18 cellular contexts compared by ENCODE assay signal in genomic region chr4:145153904-145154298, GRCh38. TPM values are rescaled to one million over a fixed set of nuclear protein-coding genes. Genes with fewer than 3 reads are reported as not detected.
A peak's percentile ranks its signal among the peaks of the same experiment; 100 is the strongest.
DNase-seq lines count a peak whose midpoint lies in the region; ATAC-seq, FAIRE-seq and TF ChIP-seq lines count a peak whose summit lies in the region.
"Had no signal": no experiment of that assay in that cellular context is flagged by ENCODE, and none has a peak within 500 bp of the region (broad histone marks: within the 10 kb centered on the region; RNA-seq: fewer than 3 reads in every experiment).

No MANE protein-coding gene starts in this region.

- RAD21 ChIA-PET in GM12878 (lab: Charles Lee; ENCODE audit: unreplicated experiment): interaction anchor here (0.6 to 1.9 kb wide), 2 partner anchors 80 to 87 kb away, joined by 3 to 11 read pairs; no protein-coding TSS in a partner anchor

- peak; percentile 23 for FAIRE-seq in GM12891 (lab: Jason Lieb, UNC)
- FAIRE-seq in GM12878 (lab: Jason Lieb, UNC): no peak
- FAIRE-seq: colon had no signal

- DNase-seq in CD8-positive, alpha-beta T cell: no peak
- no peak for DNase-seq in GM12891 (ENCODE audit: insufficient read length, low spot score)
- DNase-seq in GM12878 (ENCODE audit: low read depth, low spot score): no peak
- no peak for DNase-seq in stimulated activated CD4-positive, alpha-beta T cell treated with anti-CD3 and anti-CD28 coated beads, Interleukin-4, amount 100 ng/mL, for 1 hour
- DNase-seq in GM10248 (ENCODE audit: extremely low spot score): no peak
- DNase-seq: DMS79 treated with DMSO at 0.1 percent for 48 hours, foreskin melanocyte, lower lobe of right lung, MG63, NCI-H187 treated with DMSO at 0.1 percent for 48 hours, NCI-H446 treated with DMSO at 0.1 percent for 48 hours, upper lobe of left lung had no signal

- TF ChIP-seq CTCF in CD8-positive, alpha-beta T cell (IDR thresholded peaks at IDR 0.05): no peak
- TF ChIP-seq CTCF in GM12878 (IDR thresholded peaks at IDR 0.05 in 2 of 3, conservative IDR thresholded peaks at IDR 0.05 in 1 of 3; ENCODE audit: control insufficient read depth in 2 of 3, extremely low read depth in 1 of 3, insufficient read depth in 1 of 3, low read depth in 3 of 3, low read length in 3 of 3) (no peak), GM10248 (IDR thresholded peaks at IDR 0.05; ENCODE audit: control extremely low read depth, extremely low read depth, low read depth, missing control alignments) (no peak)

- H3K79me2 ChIP-seq in GM12878 (ENCODE audit: control insufficient read depth, insufficient read depth, low read length): no peaks in the 10 kb centered on the region

- no peak overlapping the region for H3K4me3 ChIP-seq in CD8-positive, alpha-beta T cell (ENCODE audit: low read depth, low read length)
- H3K4me3 ChIP-seq in GM12878: 0 out of 2 replicates have a peak overlapping the region, but pooled peaks have one; percentile 1
- H3K4me3 ChIP-seq: ascending aorta, HAP-1, lower lobe of right lung, MG63, upper lobe of left lung had no signal

- peaks cover 33% of the 10 kb centered on the region for H3K36me3 ChIP-seq in CD8-positive, alpha-beta T cell (ENCODE audit: insufficient read depth, low read length)
- H3K36me3 ChIP-seq in GM12878 (ENCODE audit: control insufficient read depth in 2 of 2, insufficient read depth in 2 of 2, low read length in 1 of 2): peaks cover 2 to 24% of the 10 kb centered on the region in 2 experiments

- TF ChIP-seq EP300 in GM12878 (IDR thresholded peaks at IDR 0.05; ENCODE audit: borderline replicate concordance in 1 of 2, control insufficient read depth in 1 of 2, low read depth in 2 of 2, low read length in 2 of 2): no peak

- H3K4me3 Mint-ChIP-seq in CD8-positive, alpha-beta T cell: no peak overlapping the region
- H3K4me3 Mint-ChIP-seq: naive thymus-derived CD4-positive, alpha-beta T cell had no signal

- no peaks in the 10 kb centered on the region for H4K20me1 ChIP-seq in GM12878 (ENCODE audit: control insufficient read depth, insufficient read depth)

- peaks cover 80% of the 10 kb centered on the region for H3K36me3 Mint-ChIP-seq in CD8-positive, alpha-beta T cell

- TF ChIP-seq RAD21 in GM12878 (IDR thresholded peaks at IDR 0.05; ENCODE audit: insufficient read depth, low read depth, low read length): no peak

- TF ChIP-seq POLR2A in GM12891 (IDR thresholded peaks at IDR 0.05; ENCODE audit: low read depth, low read length) (no peak), GM12878 (IDR thresholded peaks at IDR 0.05; ENCODE audit: low read depth, low read length) (no peak)

- no peaks in the 10 kb centered on the region for H3K27me3 Mint-ChIP-seq in CD8-positive, alpha-beta T cell (ENCODE audit: low read depth)
- H3K27me3 Mint-ChIP-seq: naive thymus-derived CD4-positive, alpha-beta T cell had no signal

- CTCF ChIA-PET in CD8-positive, alpha-beta T cell (lab: Charles Lee): no interaction called here
- CTCF ChIA-PET in GM12878 (lab: Yijun Ruan, JAX): interaction anchor here (1.2 to 3.8 kb wide), 7 partner anchors 9 to 463 kb away, joined by 4 to 21 read pairs (median 10); no protein-coding TSS in a partner anchor
- CTCF ChIA-PET in GM10248 (lab: Yijun Ruan, JAX): interaction anchor here (0.7 to 2.4 kb wide), 8 partner anchors 9 to 456 kb away, joined by 3 to 8 read pairs (median 4); no protein-coding TSS in a partner anchor

- H3K27ac Mint-ChIP-seq in CD8-positive, alpha-beta T cell: peak overlapping the region; percentile 52

- H3K9ac ChIP-seq in GM12878 (ENCODE audit: control insufficient read depth, insufficient read depth, low read length): no peak overlapping the region

- no peak overlapping the region for H3K4me2 ChIP-seq in GM12878 (ENCODE audit: control insufficient read depth, insufficient read depth)

- in situ Hi-C loops in GM12878 (cut with MboI): no loop called here

- no peak overlapping the region for H3K27ac ChIP-seq in CD8-positive, alpha-beta T cell (ENCODE audit: low read depth, low read length)
- peak overlapping the region; percentile 42; the same call in 1 of the 2 replicates for H3K27ac ChIP-seq in GM12878 (ENCODE audit: control insufficient read depth, insufficient read depth)
- H3K27ac ChIP-seq: ascending aorta, lower lobe of right lung, upper lobe of left lung had no signal

- WGBS in GM12878 (ENCODE audit: insufficient coverage, insufficient replicate concordance, low lambda C conversion rate, missing lambda C conversion rate): 0% methylated on average over 1 of the region's 1 CpG

- H3K27me3 ChIP-seq in CD8-positive, alpha-beta T cell (ENCODE audit: insufficient read depth, low read length): no peaks in the 10 kb centered on the region
- no peaks in the 10 kb centered on the region for H3K27me3 ChIP-seq in GM12878 (replicated peaks in 1 of 2; ENCODE audit: control insufficient read depth in 2 of 2, insufficient read depth in 2 of 2, low read length in 1 of 2)
- H3K27me3 ChIP-seq: ascending aorta, MG63, upper lobe of left lung had no signal

- POLR2A ChIA-PET in CD8-positive, alpha-beta T cell (lab: Charles Lee): no interaction called here
- POLR2A ChIA-PET in GM12878 (lab: Charles Lee) (interaction anchor here (0.7 to 2.4 kb wide), 2 partner anchors 24 to 81 kb away, joined by 4 to 13 read pairs; no protein-coding TSS in a partner anchor), GM10248 (lab: Yijun Ruan, JAX) (no interaction called here)

- intact Hi-C loops in CD8-positive, alpha-beta T cell (cut with DNase I, micrococcal nuclease): loop anchor here (1.0 to 10.0 kb wide), 4 partner anchors 37 to 461 kb away; partner anchors contain the start of gene MMAA (in 1 of the 2)
- intact Hi-C loops in GM12878 (cut with micrococcal nuclease; ENCODE audit: unreplicated experiment): loop anchor here (1.0 to 2.0 kb wide), 4 partner anchors 80 to 465 kb away; partner anchors contain the start of gene MMAA

- no peak overlapping the region for H2AFZ ChIP-seq in GM12878 (ENCODE audit: control insufficient read depth, low read depth, low read length)

- SMC1A ChIA-PET in GM12878 (lab: Charles Lee; ENCODE audit: uncharacterized antibody, unreplicated experiment): interaction anchor here (0.7 to 2.8 kb wide), 3 partner anchors 8 to 81 kb away, joined by 3 to 17 read pairs (median 3); no protein-coding TSS in a partner anchor

- no peaks in the 10 kb centered on the region for H3K4me1 ChIP-seq in CD8-positive, alpha-beta T cell (ENCODE audit: insufficient read depth, low read length)
- H3K4me1 ChIP-seq in GM12878 (ENCODE audit: control insufficient read depth, insufficient read depth, low read length): peaks cover 7% of the 10 kb centered on the region; the same call in 1 of the 2 replicates
- H3K4me1 ChIP-seq: ascending aorta, lower lobe of right lung had no signal

- H3K9me3 ChIP-seq in CD8-positive, alpha-beta T cell (ENCODE audit: low read length): no peaks in the 10 kb centered on the region
- no peaks in the 10 kb centered on the region for H3K9me3 ChIP-seq in GM12878 (replicated peaks; ENCODE audit: control insufficient read depth, insufficient read depth, low read length)
- H3K9me3 ChIP-seq: ascending aorta, HAP-1, lower lobe of right lung, MG63, upper lobe of left lung had no signal

- no peak for ATAC-seq in CD8-positive, alpha-beta T cell
- ATAC-seq in HG02588 (IDR thresholded peaks at IDR 0.05; ENCODE audit: unreplicated experiment): peak; percentile 57
- peak; percentile 52 for ATAC-seq in GM12878
- no peak for ATAC-seq in GM21381 (IDR thresholded peaks at IDR 0.05; ENCODE audit: unreplicated experiment)

- H3K4me1 Mint-ChIP-seq in CD8-positive, alpha-beta T cell (ENCODE audit: low read depth): peaks cover 7% of the 10 kb centered on the region

- BruUV-seq in GM12878 (replicated peaks; lab: Mats Ljungman, UMichigan): no TSS peak

- H3K9me3 Mint-ChIP-seq in CD8-positive, alpha-beta T cell: no peaks in the 10 kb centered on the region
- H3K9me3 Mint-ChIP-seq: naive thymus-derived CD4-positive, alpha-beta T cell had no signal

RNA-seq across cellular contexts. Expression of gene OTUD4, which starts 26.5 kb away (rescaled TPM):
- total RNA-seq in CD8-positive, alpha-beta T cell: 10 to 100 TPM; 67.5 to 70.6 TPM
- polyA plus RNA-seq in GM12891 (2012; ENCODE audit: low read depth, missing spikeins): 6.3 TPM
- total RNA-seq in GM12878 (2013; cell fraction: nucleolus; rRNA removed): 119 and 122 TPM in 2 replicates
- total RNA-seq in GM12878 (2014; rRNA removed): 14.1 and 15.5 TPM in 2 replicates
- total RNA-seq in GM12878 (2014; rRNA removed; fragmentation: Illumina TruSeq; extraction: Trizol): 16.1 and 17.2 TPM in 2 replicates
- 21.4 and 22.8 TPM in 2 replicates for total RNA-seq in GM12878 (2021)
- polyA plus RNA-seq in GM12878 (2011; ENCODE audit: low read depth): 5.8 TPM
- 26.3 and 35.0 TPM in 2 replicates for polyA plus RNA-seq in GM12878 (2011; rRNA removed)
- 12.1 and 13.0 TPM in 2 replicates for polyA plus RNA-seq in GM12878 (2011; cell fraction: cytosol; rRNA removed)
- polyA plus RNA-seq in GM12878 (2011; cell fraction: nucleus; rRNA removed): 40.0 and 42.7 TPM in 2 replicates
- 8.4 and 9.3 TPM in 2 replicates for polyA plus RNA-seq in GM12878 (2012)
- 19.2 and 25.2 TPM in 2 replicates for polyA plus RNA-seq in GM12878 (2014; fragmentation: Illumina TruSeq; extraction: Trizol)
- 1 to 10 TPM; 2.8 to 4.4 TPM for polyA plus RNA-seq in GM12878 (2014; fragmentation: Nextera tagmentation; extraction: Ambion mirVana)
- polyA plus RNA-seq in GM12878 (2014; rRNA removed): 10.0 and 13.0 TPM in 2 replicates
- 1 to 10 TPM; 2.2 to 8.3 TPM for polyA plus RNA-seq in GM12878 (2016; fragmentation: Nextera tagmentation; extraction: Ambion mirVana)
- polyA minus RNA-seq in GM12878 (2011; rRNA and poly(A)+ RNA removed): 35.2 and 36.7 TPM in 2 replicates
- polyA minus RNA-seq in GM12878 (2011; cell fraction: cytosol; rRNA and poly(A)+ RNA removed): 10.3 and 10.6 TPM in 2 replicates
- polyA minus RNA-seq in GM12878 (2011; cell fraction: nucleus; rRNA and poly(A)+ RNA removed): 39.0 and 66.1 TPM in 2 replicates

RNA-seq across cellular contexts. Expression of gene ABCE1, which starts 55.8 kb away (rescaled TPM):
- total RNA-seq in CD8-positive, alpha-beta T cell: 10 to 100 TPM; 68.8 to 70.9 TPM
- 50.2 TPM for polyA plus RNA-seq in GM12891 (2012; ENCODE audit: low read depth, missing spikeins)
- total RNA-seq in GM12878 (2013; cell fraction: nucleolus; rRNA removed): 217 and 237 TPM in 2 replicates
- total RNA-seq in GM12878 (2014; rRNA removed) (147 and 158 TPM in 2 replicates), GM12878 (2014; rRNA removed; fragmentation: Illumina TruSeq; extraction: Trizol) (168 and 172 TPM in 2 replicates), GM12878 (2021) (109 and 115 TPM in 2 replicates)
- 46.8 TPM for polyA plus RNA-seq in GM12878 (2011; ENCODE audit: low read depth)
- polyA plus RNA-seq in GM12878 (2011; rRNA removed) (149 and 220 TPM in 2 replicates), GM12878 (2014; fragmentation: Illumina TruSeq; extraction: Trizol) (167 and 221 TPM in 2 replicates), GM12878 (2014; fragmentation: Nextera tagmentation; extraction: Ambion mirVana) (100 to 1,000 TPM in 1 of 2 experiments, 10 to 100 TPM in 1; 75.9 to 108 TPM), GM12878 (2014; rRNA removed) (72.2 and 97.9 TPM in 2 replicates), GM12878 (2016; fragmentation: Nextera tagmentation; extraction: Ambion mirVana) (100 to 1,000 TPM; 124 to 144 TPM)
- polyA plus RNA-seq in GM12878 (2011; cell fraction: cytosol; rRNA removed): 99.2 and 112 TPM in 2 replicates
- polyA plus RNA-seq in GM12878 (2011; cell fraction: nucleus; rRNA removed): 146 and 163 TPM in 2 replicates
- polyA plus RNA-seq in GM12878 (2012): 51.6 and 54.1 TPM in 2 replicates
- polyA minus RNA-seq in GM12878 (2011; rRNA and poly(A)+ RNA removed): 199 and 265 TPM in 2 replicates
- 58.4 and 60.6 TPM in 2 replicates for polyA minus RNA-seq in GM12878 (2011; cell fraction: cytosol; rRNA and poly(A)+ RNA removed)
- 48.6 and 54.9 TPM in 2 replicates for polyA minus RNA-seq in GM12878 (2011; cell fraction: nucleus; rRNA and poly(A)+ RNA removed)

RNA-seq across cellular contexts. Expression of gene ANAPC10, which starts 55.9 kb away (rescaled TPM):
- 10 to 100 TPM; 24.5 to 26.7 TPM for total RNA-seq in CD8-positive, alpha-beta T cell
- polyA plus RNA-seq in GM12891 (2012; ENCODE audit: low read depth, missing spikeins): 21.1 TPM
- total RNA-seq in GM12878 (2013; cell fraction: nucleolus; rRNA removed): 93.9 and 108 TPM in 2 replicates
- total RNA-seq in GM12878 (2014; rRNA removed) (26.8 and 31.0 TPM in 2 replicates), GM12878 (2014; rRNA removed; fragmentation: Illumina TruSeq; extraction: Trizol) (44.1 and 44.9 TPM in 2 replicates), GM12878 (2021) (21.6 and 23.8 TPM in 2 replicates)
- 17.7 TPM for polyA plus RNA-seq in GM12878 (2011; ENCODE audit: low read depth)
- polyA plus RNA-seq in GM12878 (2011; rRNA removed) (52.9 and 76.8 TPM in 2 replicates), GM12878 (2014; fragmentation: Illumina TruSeq; extraction: Trizol) (43.7 and 58.0 TPM in 2 replicates), GM12878 (2014; fragmentation: Nextera tagmentation; extraction: Ambion mirVana) (10 to 100 TPM; 60.2 to 73.7 TPM), GM12878 (2014; rRNA removed) (25.0 and 34.0 TPM in 2 replicates), GM12878 (2016; fragmentation: Nextera tagmentation; extraction: Ambion mirVana) (10 to 100 TPM; 56.1 to 62.6 TPM)
- polyA plus RNA-seq in GM12878 (2011; cell fraction: cytosol; rRNA removed): 21.2 and 26.0 TPM in 2 replicates
- polyA plus RNA-seq in GM12878 (2011; cell fraction: nucleus; rRNA removed): 23.9 and 26.9 TPM in 2 replicates
- polyA plus RNA-seq in GM12878 (2012): 17.7 and 21.8 TPM in 2 replicates
- 42.6 and 42.8 TPM in 2 replicates for polyA minus RNA-seq in GM12878 (2011; rRNA and poly(A)+ RNA removed)
- 4.4 and 4.5 TPM in 2 replicates for polyA minus RNA-seq in GM12878 (2011; cell fraction: cytosol; rRNA and poly(A)+ RNA removed)
- polyA minus RNA-seq in GM12878 (2011; cell fraction: nucleus; rRNA and poly(A)+ RNA removed): 34.2 and 53.3 TPM in 2 replicates

Comparison
In these comparisons a context has a peak if more than half of its experiments do, and no peak if none do; other contexts are left out.
1. ATAC-seq: peak in HG02588 (single experiment) and GM12878 (single experiment); none in CD8-positive, alpha-beta T cell (single experiment) and GM21381 (single experiment).